ENCODE assay signal across 13 cellular contexts in the genomic region with DNA sequence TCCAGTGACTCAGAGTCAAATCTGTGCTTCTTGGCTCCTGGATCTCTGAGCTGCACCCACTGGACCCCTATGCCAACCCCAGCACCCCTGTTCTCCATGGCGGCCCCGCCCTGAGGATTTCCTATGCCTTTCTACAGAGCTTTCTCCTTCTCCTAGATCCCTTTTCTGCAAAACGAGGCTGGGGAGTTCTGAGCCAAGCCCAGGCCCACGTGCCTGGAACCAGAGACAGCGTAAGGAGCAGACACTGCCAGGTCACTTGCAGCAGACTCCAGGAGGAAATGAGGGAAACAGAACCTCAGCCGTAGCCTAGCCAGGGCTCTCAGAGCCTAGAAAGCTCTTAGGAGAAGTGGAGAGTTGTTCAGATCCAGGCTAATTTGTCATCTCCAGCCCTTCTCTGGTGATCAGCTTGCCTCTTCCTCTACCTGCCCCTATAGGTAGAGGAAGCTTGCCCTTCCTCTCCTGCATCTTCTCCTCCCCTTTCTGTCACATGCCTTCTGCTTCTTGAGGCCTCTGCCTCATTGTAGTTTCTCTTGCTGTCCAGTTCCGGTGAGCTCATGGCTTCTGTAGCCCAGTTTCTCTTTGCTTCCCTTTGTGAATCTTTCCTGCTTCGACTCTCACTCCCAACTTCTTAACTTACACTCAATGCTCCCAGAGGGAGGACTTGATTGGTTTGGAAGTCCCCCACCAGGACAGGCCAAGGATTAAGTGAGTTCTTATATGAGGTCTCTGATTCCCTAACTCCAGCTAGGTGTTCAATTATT.
DNase-seq lines count a peak whose midpoint lies in the region; ATAC-seq and TF ChIP-seq lines count a peak whose summit lies in the region.
"Had no signal": no experiment of that assay in that cellular context is flagged by ENCODE, and none has a peak within 500 bp of the region (broad histone marks: within the 10 kb centered on the region; RNA-seq: fewer than 3 reads in every experiment).

No MANE protein-coding gene starts in this region.

- in situ Hi-C loops in GM23248 (cut with MboI) (no loop called here), mammary epithelial cell (cut with MboI; ENCODE audit: low sequenced_read_pairs in 2 of 2) (no loop called here)

- no peaks in the 10 kb centered on the region for H3K27me3 Mint-ChIP-seq in activated naive CD4-positive, alpha-beta T cell treated with anti-CD3 and anti-CD28 coated beads for 36 hours (ENCODE audit: low read depth)

- no peaks in the 10 kb centered on the region for H3K79me2 ChIP-seq in GM23248 (ENCODE audit: insufficient read depth)
- H3K79me2 ChIP-seq in mammary epithelial cell (ENCODE audit: insufficient read depth, low read length) = no peaks in the 10 kb centered on the region

- no peak overlapping the region for H3K4me2 ChIP-seq in GM23248 (ENCODE audit: unreplicated experiment)
- no peak overlapping the region for H3K4me2 ChIP-seq in mammary epithelial cell (ENCODE audit: insufficient read depth, low read depth, low read length)

- no peak overlapping the region for H3K4me3 ChIP-seq in GM23248
- no peak overlapping the region for H3K4me3 ChIP-seq in mammary epithelial cell (replicated peaks in 1 of 3; ENCODE audit: insufficient read depth in 1 of 3, low read depth in 2 of 3, low read length in 3 of 3)

- dilution Hi-C loops in mammary epithelial cell (cut with HindIII; ENCODE audit: low sequenced_read_pairs) = no loop called here

- H3K9me3 ChIP-seq in GM23248 (ENCODE audit: low read depth) (no peaks in the 10 kb centered on the region), mammary epithelial cell (replicated peaks; ENCODE audit: insufficient read depth, low read length) (no peaks in the 10 kb centered on the region)

- no peaks in the 10 kb centered on the region for H4K20me1 ChIP-seq in GM23248 (ENCODE audit: insufficient read depth)
- H4K20me1 ChIP-seq in mammary epithelial cell (ENCODE audit: insufficient read depth, low read length) = no peaks in the 10 kb centered on the region

- no peaks in the 10 kb centered on the region for H3K9me3 Mint-ChIP-seq in activated naive CD4-positive, alpha-beta T cell treated with anti-CD3 and anti-CD28 coated beads for 36 hours

- CTCF ChIA-PET in mammary epithelial cell (lab: Charles Lee; ENCODE audit: low non-redundant PET) = no interaction called here
- CTCF ChIA-PET in activated naive CD4-positive, alpha-beta T cell treated with anti-CD3 and anti-CD28 coated beads for 36 hours (lab: Charles Lee) = interaction anchor here (0.9 to 2.6 kb wide), 3 partner anchors 29 to 76 kb away, joined by 3 to 11 read pairs (median 9); no protein-coding TSS in a partner anchor

- peaks cover 20% of the 10 kb centered on the region for H3K4me1 Mint-ChIP-seq in activated naive CD4-positive, alpha-beta T cell treated with anti-CD3 and anti-CD28 coated beads for 36 hours (ENCODE audit: low read depth)

- WGBS in GM23248 (ENCODE audit: low coverage in 1 of 2, low lambda C conversion rate in 2 of 2, missing lambda C conversion rate in 2 of 2), 2 experiments = 47 to 55% methylated on average over 8 of the region's 8 CpGs
- 45% methylated on average over 7 of the region's 8 CpGs for WGBS in mammary epithelial cell (ENCODE audit: low coverage, missing lambda C conversion rate)

- H3F3A ChIP-seq in GM23248 (ENCODE audit: insufficient read depth) = peaks cover 21% of the 10 kb centered on the region

- no peak overlapping the region for H3K27ac Mint-ChIP-seq in activated naive CD4-positive, alpha-beta T cell treated with anti-CD3 and anti-CD28 coated beads for 36 hours

- no peaks in the 10 kb centered on the region for H3K9me2 ChIP-seq in GM23248 (ENCODE audit: insufficient read depth)

- TF ChIP-seq CTCF in mammary epithelial cell (conservative IDR thresholded peaks at IDR 0.05 in 1 of 2, IDR thresholded peaks at IDR 0.05 in 1 of 2; ENCODE audit: extremely low read depth in 1 of 2, insufficient read depth in 1 of 2, low read depth in 1 of 2, low read length in 2 of 2) = no peak

- H3K4me3 Mint-ChIP-seq in activated naive CD4-positive, alpha-beta T cell treated with anti-CD3 and anti-CD28 coated beads for 36 hours = no peak overlapping the region

- peaks cover 40% of the 10 kb centered on the region for H3K4me1 ChIP-seq in GM23248 (ENCODE audit: insufficient read depth)
- H3K4me1 ChIP-seq in mammary epithelial cell (ENCODE audit: insufficient read depth, low read length) = peaks cover 15% of the 10 kb centered on the region

- intact Hi-C loops in mammary epithelial cell (cut with micrococcal nuclease) = no loop called here
- intact Hi-C loops in sciatic nerve (cut with DNase I) = no loop called here
- intact Hi-C loops in activated naive CD4-positive, alpha-beta T cell treated with anti-CD3 and anti-CD28 coated beads for 36 hours (cut with micrococcal nuclease) = no loop called here

- DNase-seq in GM23248 = peak; percentile 53
- DNase-seq in mammary epithelial cell = no peak
- DNase-seq in islet precursor cell = peak; percentile 47
- DNase-seq in sciatic nerve (ENCODE audit: low spot score) = no peak
- DNase-seq in central memory CD4-positive, alpha-beta T cell = no peak
- DNase-seq in activated naive CD4-positive, alpha-beta T cell treated with anti-CD3 and anti-CD28 coated beads for 36 hours = no peak
- DNase-seq in amniotic stem cell (lab: John Stamatoyannopoulos, UW) = no peak
- DNase-seq: effector memory CD4-positive, alpha-beta T cell; GOT3; NCI-H187 treated with DMSO at 0.1 percent for 48 hours; NCI-H69 had no signal

- ATAC-seq in sciatic nerve (peak; percentile 82), GM19395 (IDR thresholded peaks at IDR 0.05; ENCODE audit: unreplicated experiment) (no peak)
- ATAC-seq: left colon had no signal

- no peak overlapping the region for H3K9ac ChIP-seq in GM23248
- no peak overlapping the region for H3K9ac ChIP-seq in mammary epithelial cell (ENCODE audit: insufficient read depth, low read length)

- H3K36me3 Mint-ChIP-seq in activated naive CD4-positive, alpha-beta T cell treated with anti-CD3 and anti-CD28 coated beads for 36 hours (ENCODE audit: low read depth) = no peaks in the 10 kb centered on the region

- H3K27me3 ChIP-seq in GM23248 (replicated peaks; ENCODE audit: insufficient read depth) (no peaks in the 10 kb centered on the region), mammary epithelial cell (ENCODE audit: insufficient read depth, low read length) (no peaks in the 10 kb centered on the region)

- H3K27ac ChIP-seq in GM23248 = no peak overlapping the region
- H3K27ac ChIP-seq in mammary epithelial cell (ENCODE audit: insufficient read depth, low read depth, low read length) = no peak overlapping the region

- H2AFZ ChIP-seq in GM23248 (peak overlapping the region; percentile 54), mammary epithelial cell (ENCODE audit: low read depth, low read length) (peak overlapping the region; percentile 47)

- H3K36me3 ChIP-seq in GM23248 (ENCODE audit: low read depth) (no peaks in the 10 kb centered on the region), mammary epithelial cell (ENCODE audit: insufficient read depth, low read length) (no peaks in the 10 kb centered on the region)

- no TSS peak for BruUV-seq in mammary epithelial cell (replicated peaks; lab: Mats Ljungman, UMichigan)

Comparison
In these comparisons a context has a peak if more than half of its experiments do, and no peak if none do; other contexts are left out.
1. DNase-seq: peak in GM23248 (single experiment) and islet precursor cell (single experiment); none in mammary epithelial cell (single experiment), sciatic nerve (single experiment), central memory CD4-positive, alpha-beta T cell (single experiment), activated naive CD4-positive, alpha-beta T cell treated with anti-CD3 and anti-CD28 coated beads for 36 hours (single experiment) and amniotic stem cell (single experiment).